Comparison of ENCODE assay signal across 24 cellular contexts in genomic region chr2:198917275-198917674, GRCh38.
"Had no signal": no experiment of that assay in that cellular context is flagged by ENCODE, and none has a peak within 500 bp of the region (broad histone marks: within the 10 kb centered on the region; RNA-seq: fewer than 3 reads in every experiment).

No MANE protein-coding gene starts in this region.

- H3K36me3 ChIP-seq: neural progenitor cell, ovary, prostate gland, right lobe of liver, sigmoid colon, stomach, thoracic aorta, thyroid gland, tibial nerve, upper lobe of left lung, vagina had no signal

- H3K9me3 ChIP-seq: ovary, prostate gland, right lobe of liver, sigmoid colon, thyroid gland, upper lobe of left lung, vagina had no signal

- H3K4me3 ChIP-seq: neural progenitor cell, ovary, prostate gland, right lobe of liver, sigmoid colon, stomach, thoracic aorta, thyroid gland, tibial nerve, upper lobe of left lung, vagina had no signal

- H3K4me2 ChIP-seq: neural progenitor cell had no signal

- H3K27ac ChIP-seq: neural progenitor cell, ovary, parathyroid adenoma, prostate gland, right lobe of liver, sigmoid colon, stomach, thoracic aorta, thyroid gland, tibial nerve, upper lobe of left lung, vagina had no signal

- H3K9ac ChIP-seq: neural progenitor cell, parathyroid adenoma had no signal

- H3K4me1 ChIP-seq: neural progenitor cell, parathyroid adenoma, prostate gland, right lobe of liver, sigmoid colon, stomach, thyroid gland, tibial nerve, upper lobe of left lung, vagina had no signal

- ATAC-seq: natural killer cell; right cardiac atrium; right lobe of liver; stimulated activated effector memory CD8-positive, alpha-beta T cell treated with anti-CD3 and anti-CD28 coated beads, Interleukin-12 subunit alpha, Interleukin-12 subunit beta, amount 100 ng/mL, for 72 hours; stimulated activated naive B cell treated with anti-CD40 and anti-IgM and Interleukin-4, amounts not matched to agents 10 μg/mL and 1 μg/mL and 100 μg/mL, for 72 hours had no signal

- DNase-seq: natural killer cell; occipital lobe; ovary; posterior cingulate gyrus; right cardiac atrium; right lobe of liver; sigmoid colon; stimulated activated CD4-positive, alpha-beta T cell treated with anti-CD3 and anti-CD28 coated beads, Interleukin-15, amount 100 ng/mL, for 24 hours; stimulated activated CD4-positive, alpha-beta T cell treated with anti-CD3 and anti-CD28 coated beads, Interleukin-2, amount 100 ng/mL, for 24 hours; stimulated activated CD4-positive, alpha-beta T cell treated with anti-CD3 and anti-CD28 coated beads, Interleukin-2, amount 100 ng/mL, for 48 hours; stimulated activated CD4-positive, alpha-beta T cell treated with anti-CD3 and anti-CD28 coated beads, Interleukin-4, amount 100 ng/mL, for 24 hours; stimulated activated naive B cell treated with anti-CD40 and anti-IgM and Interleukin-4, amounts not matched to agents 10 μg/mL and 1 μg/mL and 100 μg/mL, for 72 hours; stimulated activated naive CD4-positive, alpha-beta T cell treated with Interleukin-2 at 50 U/mL for 16 hours; stomach; thyroid gland; trophoblast cell; upper lobe of left lung had no signal

- H3K27me3 ChIP-seq: neural progenitor cell, ovary, right lobe of liver, sigmoid colon, stomach, thyroid gland, tibial nerve, upper lobe of left lung, vagina had no signal
